In the genomic region with DNA sequence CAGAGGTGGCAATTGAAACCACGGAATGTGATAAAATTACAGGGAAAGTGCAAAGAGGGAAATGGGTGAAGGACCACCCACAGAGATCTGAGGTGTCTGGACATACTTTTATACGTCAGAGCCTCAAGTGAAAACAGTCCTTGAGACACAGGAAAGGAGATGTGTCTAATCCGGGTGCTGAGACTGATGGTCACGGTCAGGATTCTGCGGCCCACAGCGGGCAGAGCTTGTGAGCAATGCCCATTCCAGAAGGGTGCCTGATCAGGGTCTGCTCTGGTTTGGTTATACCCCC, we compare ENCODE assay signal across 23 cellular contexts.
"Had no signal": no experiment of that assay in that cellular context is flagged by ENCODE, and none has a peak within 500 bp of the region (broad histone marks: within the 10 kb centered on the region; RNA-seq: fewer than 3 reads in every experiment).

No MANE protein-coding gene starts in this region.

- ATAC-seq: activated CD4-positive, alpha-beta T cell treated with anti-CD3 and anti-CD28 coated beads for 36 hours; activated T-cell treated with anti-CD3 and anti-CD28 coated beads, Interleukin-2, amount 50 U/mL, for 4 hours; foreskin keratinocyte; natural killer cell treated with Interleukin-12 subunit alpha and Interleukin-12 subunit beta and Interleukin-15 and Interleukin-18, amount 100 ng/mL, for 72 hours had no signal

- H3K4me1 ChIP-seq: left ventricle myocardium inferior, prostate gland, spleen, testis had no signal

- H3K4me3 ChIP-seq: left ventricle myocardium inferior, ovary, prostate gland, spleen, testis had no signal

- DNase-seq: activated B cell treated with CpG ODN at 0.5 μM for 24 hours; activated CD4-positive, alpha-beta T cell treated with anti-CD3 and anti-CD28 coated beads for 36 hours; activated CD4-positive, alpha-beta T cell treated with anti-CD3 and anti-CD28 coated beads, Interleukin-2, amount 50 U/mL, for 48 hours; activated CD8-positive, alpha-beta memory T cell treated with anti-CD3 and anti-CD28 coated beads, Interleukin-2, amount 50 U/mL, for 48 hours; activated naive CD4-positive, alpha-beta T cell treated with Interleukin-2 at 50 U/mL for 16 hours; activated naive CD8-positive, alpha-beta T cell treated with anti-CD3 and anti-CD28 coated beads, Interleukin-2, amount 10 ng/mL, durations not matched to agents 7 days and 5 days; activated T-cell treated with anti-CD3 and anti-CD28 coated beads, Interleukin-2, amount 50 U/mL, for 4 hours; amniotic stem cell; dermis blood vessel endothelial cell; effector CD8-positive, alpha-beta T cell; erythroblast; foreskin keratinocyte; left ventricle myocardium inferior; ovary; spleen; stimulated activated CD4-positive, alpha-beta T cell treated with anti-CD3 and anti-CD28 coated beads, Interleukin-4, amount 100 ng/mL, for 1 hour; stimulated activated naive CD4-positive, alpha-beta T cell; T1000; testis; trophoblast cell had no signal

- H3K27ac ChIP-seq: foreskin keratinocyte, left ventricle myocardium inferior, neutrophil, ovary, prostate gland, spleen, testis had no signal

- H3K27me3 ChIP-seq: foreskin keratinocyte, neutrophil, ovary, spleen, testis had no signal

- H3K36me3 ChIP-seq: neutrophil, ovary, prostate gland had no signal

- H3K9me3 ChIP-seq: left ventricle myocardium inferior, neutrophil, ovary, prostate gland, testis had no signal
